ENCODE assay signal across 8 cellular contexts in genomic region chr9:116494815-116495634, GRCh38.
DNase-seq lines count a peak whose midpoint lies in the region; ATAC-seq and TF ChIP-seq lines count a peak whose summit lies in the region.

No MANE protein-coding gene starts in this region.

- no peaks in the 10 kb centered on the region for H3K9me3 ChIP-seq in transverse colon

- no peaks in the 10 kb centered on the region for H3K27me3 ChIP-seq in transverse colon

- H3K4me3 Mint-ChIP-seq in activated T-helper 17 cell treated with anti-CD3 and anti-CD28 coated beads, Interleukin-2, amount 50 U/mL, for 72 hours: no peak overlapping the region

- no peaks in the 10 kb centered on the region for H3K36me3 Mint-ChIP-seq in activated T-helper 17 cell treated with anti-CD3 and anti-CD28 coated beads, Interleukin-2, amount 50 U/mL, for 72 hours (ENCODE audit: low read depth)

- no peaks in the 10 kb centered on the region for H3K4me1 Mint-ChIP-seq in activated T-helper 17 cell treated with anti-CD3 and anti-CD28 coated beads, Interleukin-2, amount 50 U/mL, for 72 hours

- H3K4me3 ChIP-seq in transverse colon: no peak overlapping the region

- peak; percentile 80 for ATAC-seq in HG03565 (IDR thresholded peaks at IDR 0.05; ENCODE audit: unreplicated experiment)
- peak; percentile 47 for ATAC-seq in activated T-helper 17 cell treated with anti-CD3 and anti-CD28 coated beads, Interleukin-2, amount 50 U/mL, for 72 hours (replicated peaks)

- H3K27ac Mint-ChIP-seq in activated T-helper 17 cell treated with anti-CD3 and anti-CD28 coated beads, Interleukin-2, amount 50 U/mL, for 72 hours: no peak overlapping the region

- peaks cover 0 to 15% (median 5%) of the 10 kb centered on the region in 4 donors for H3K4me1 ChIP-seq in transverse colon

- intact Hi-C loops in transverse colon (cut with DNase I; ENCODE audit: low total_unique reads): loop anchor here (10.0 kb wide), 1 partner anchor 70 kb away; no protein-coding TSS in a partner anchor

- 59% methylated on average over 5 of the region's 5 CpGs; no CpG with 5 or more reads in 1 of the 2 donors for WGBS in transverse colon (ENCODE audit: low coverage in 1 of 2), 2 donors

- in situ Hi-C loops in transverse colon (cut with MboI; ENCODE audit: low pct_ligation_motif_present in 1 of 4, low pct_unique_long_range_greater_than_20kb in 1 of 4, low sequenced_read_pairs in 3 of 4): no loop called here

- peak; percentile 52 to 64 (median 58) for TF ChIP-seq CTCF in transverse colon (IDR thresholded peaks at IDR 0.05)

- no peak overlapping the region for H3K27ac ChIP-seq in transverse colon

- H3K36me3 ChIP-seq in transverse colon: no peaks in the 10 kb centered on the region

- no peaks in the 10 kb centered on the region for H3K27me3 Mint-ChIP-seq in activated T-helper 17 cell treated with anti-CD3 and anti-CD28 coated beads, Interleukin-2, amount 50 U/mL, for 72 hours

- no peak for TF ChIP-seq POLR2A in transverse colon (IDR thresholded peaks at IDR 0.05)

- no peak for TF ChIP-seq EP300 in transverse colon (IDR thresholded peaks at IDR 0.05; ENCODE audit: low read depth)

- H3K9me3 Mint-ChIP-seq in activated T-helper 17 cell treated with anti-CD3 and anti-CD28 coated beads, Interleukin-2, amount 50 U/mL, for 72 hours: no peaks in the 10 kb centered on the region

- DNase-seq in activated CD4-positive, alpha-beta T cell treated with anti-CD3 and anti-CD28 coated beads for 48 hours: peak; percentile 51
- no peak for DNase-seq in activated CD4-positive, alpha-beta T cell treated with anti-CD3 and anti-CD28 coated beads for 1 hour
- DNase-seq in iPS-NIHi7 (ENCODE audit: extremely low spot score) (peak; percentile 59), transverse colon (peak; percentile 30), islet precursor cell (no peak), GM19238 (ENCODE audit: insufficient read length, low spot score) (no peak)

Comparison
In these comparisons a context has a peak if more than half of its experiments do, and no peak if none do; other contexts are left out.
1. DNase-seq: peak in activated CD4-positive, alpha-beta T cell treated with anti-CD3 and anti-CD28 coated beads for 48 hours (single experiment), iPS-NIHi7 (single experiment) and transverse colon (single experiment); none in activated CD4-positive, alpha-beta T cell treated with anti-CD3 and anti-CD28 coated beads for 1 hour (single experiment), islet precursor cell (single experiment) and GM19238 (single experiment).